In the genomic region with DNA sequence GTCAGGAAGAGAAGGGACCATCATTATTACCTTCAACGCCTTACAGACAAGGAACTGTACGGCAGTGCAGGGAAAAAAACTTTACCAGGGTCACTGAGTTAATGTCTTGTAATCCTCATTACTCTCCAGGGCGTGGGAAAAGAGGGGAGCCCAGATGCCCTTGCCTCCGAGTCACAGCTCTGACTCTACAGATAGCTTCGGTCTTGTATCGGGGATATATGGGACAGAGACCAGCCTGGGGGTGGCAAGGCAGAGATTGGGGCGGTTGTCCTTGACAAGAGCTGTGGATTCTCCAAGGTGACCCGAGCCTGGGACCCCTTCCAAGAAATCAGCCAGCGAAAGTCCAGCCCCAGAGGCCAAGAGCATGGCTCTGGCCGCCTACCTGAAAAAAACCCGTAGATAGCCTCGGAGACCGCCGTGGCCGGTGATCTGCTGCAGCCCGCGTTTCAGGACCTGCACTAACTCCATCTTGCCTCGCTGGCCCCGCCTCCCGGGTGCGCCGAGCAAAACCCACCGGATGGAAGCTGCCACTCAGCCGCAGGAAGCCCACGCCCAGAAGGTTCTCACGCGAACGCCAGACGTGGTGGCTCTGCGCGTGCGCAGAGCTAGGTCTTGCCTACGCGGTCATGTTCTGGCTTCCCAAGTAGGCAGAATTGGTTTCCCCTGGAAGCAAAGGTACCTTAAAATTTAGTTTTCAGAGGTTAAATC, we compare ENCODE assay signal across 7 cellular contexts.
A peak's percentile ranks its signal among the peaks of the same experiment; 100 is the strongest.
DNase-seq lines count a peak whose midpoint lies in the region; ATAC-seq and TF ChIP-seq lines count a peak whose summit lies in the region.

NDUFA12 (minus strand) TSS at position 485 of the 708 bp plus-strand sequence; CDS start at position 468, 17 bp downstream.

- peak within 1 kb of the TSS; percentile 82 for H3K4me3 ChIP-seq in astrocyte of the cerebellum (ENCODE audit: low read depth, low read length)

- TF ChIP-seq POLR2A in GM18505 (IDR thresholded peaks at IDR 0.05; ENCODE audit: borderline replicate concordance, extremely low read depth, insufficient read depth, insufficient read length): peak; percentile 97

- in situ Hi-C loops in astrocyte of the cerebellum (cut with HindIII; ENCODE audit: low sequenced_read_pairs): no loop called here

- no peak for TF ChIP-seq CTCF in astrocyte of the cerebellum (IDR thresholded peaks at IDR 0.05; ENCODE audit: low read depth, low read length, missing control alignments)

- DNase-seq in NCI-H2029 (lab: John Stamatoyannopoulos, UW): peak; percentile 92
- DNase-seq in T-helper 22 cell (ENCODE audit: low read depth): peak; percentile 89
- DNase-seq in astrocyte of the cerebellum (ENCODE audit: low read depth): peak; percentile 94
- peak; percentile 91 to 93 for DNase-seq in hippocampal formation (lab: John Stamatoyannopoulos, UW)
- peak; percentile 95 for DNase-seq in retina

- ATAC-seq in GM18505 (IDR thresholded peaks at IDR 0.05; ENCODE audit: unreplicated experiment) (peak; percentile 99), HG02973 (IDR thresholded peaks at IDR 0.05; ENCODE audit: unreplicated experiment) (peak; percentile 98)

Comparison
In these comparisons a context has a peak if more than half of its experiments do, and no peak if none do; other contexts are left out.
1. Peak in every context shown above with its lines: DNase-seq, ATAC-seq and H3K4me3 ChIP-seq.